ENCODE assay signal across 12 cellular contexts in genomic region chr10:29692121-29692539, GRCh38. TPM values are rescaled to one million over a fixed set of nuclear protein-coding genes. Genes with fewer than 3 reads are reported as not detected.
DNase-seq lines count a peak whose midpoint lies in the region; ATAC-seq, FAIRE-seq and TF ChIP-seq lines count a peak whose summit lies in the region.
"Had no signal": no experiment of that assay in that cellular context is flagged by ENCODE, and none has a peak within 500 bp of the region (broad histone marks: within the 10 kb centered on the region; RNA-seq: fewer than 3 reads in every experiment).

No MANE protein-coding gene starts in this region.

- H3K27ac ChIP-seq in HUES48 (ENCODE audit: low read depth, low read length) (peak overlapping the region; percentile 85), mammary epithelial cell (ENCODE audit: insufficient read depth, low read depth, low read length) (peak overlapping the region; percentile 61), smooth muscle cell (ENCODE audit: low read depth) (peak overlapping the region; percentile 89)

- no peak for FAIRE-seq in frontal cortex (lab: Jason Lieb, UNC)
- FAIRE-seq: HepG2 had no signal

- H3K4me2 ChIP-seq in mammary epithelial cell (ENCODE audit: insufficient read depth, low read depth, low read length) = peak overlapping the region; percentile 53
- peak overlapping the region; percentile 45 for H3K4me2 ChIP-seq in smooth muscle cell

- DNase-seq in mammary epithelial cell (peak; percentile 71), iPS DF 19.7 (ENCODE audit: low read depth, low spot score) (peak; percentile 50), smooth muscle cell (lab: John Stamatoyannopoulos, UW; ENCODE audit: unreplicated experiment) (no peak), HK-2 (ENCODE audit: unreplicated experiment) (no peak), frontal cortex (ENCODE audit: low spot score in 2 of 2) (no peak), left colon (no peak)
- DNase-seq: activated naive CD4-positive, alpha-beta T cell; DND-41; hypothalamus had no signal

- peak overlapping the region; percentile 9 for H2AFZ ChIP-seq in mammary epithelial cell (ENCODE audit: low read depth, low read length)
- H2AFZ ChIP-seq in smooth muscle cell (ENCODE audit: low read depth) = no peak overlapping the region

- H3F3A ChIP-seq in smooth muscle cell (ENCODE audit: low read depth) = peaks cover 21% of the 10 kb centered on the region

- TF ChIP-seq CTCF in mammary epithelial cell (conservative IDR thresholded peaks at IDR 0.05 in 1 of 2, IDR thresholded peaks at IDR 0.05 in 1 of 2; ENCODE audit: extremely low read depth in 1 of 2, insufficient read depth in 1 of 2, low read depth in 1 of 2, low read length in 2 of 2) = no peak
- no peak for TF ChIP-seq CTCF in smooth muscle cell (IDR thresholded peaks at IDR 0.05; ENCODE audit: borderline replicate concordance, insufficient read depth, poor library complexity, severe bottlenecking)

- peak overlapping the region; percentile 57; the same call in 1 of the 2 replicates for H3K9ac ChIP-seq in HUES48 (ENCODE audit: low read depth, low read length)
- H3K9ac ChIP-seq in mammary epithelial cell (ENCODE audit: insufficient read depth, low read length) = peak overlapping the region; percentile 35
- peak overlapping the region; percentile 62 for H3K9ac ChIP-seq in smooth muscle cell (ENCODE audit: low read depth)

- H3K36me3 ChIP-seq in HUES48 (ENCODE audit: control insufficient read depth, insufficient read depth, low read length) (no peaks in the 10 kb centered on the region), mammary epithelial cell (ENCODE audit: insufficient read depth, low read length) (no peaks in the 10 kb centered on the region), smooth muscle cell (ENCODE audit: low read depth) (no peaks in the 10 kb centered on the region)

- H3K4me1 ChIP-seq in HUES48 (ENCODE audit: control insufficient read depth, insufficient read depth, low read length) (peaks cover 42% of the 10 kb centered on the region), mammary epithelial cell (ENCODE audit: insufficient read depth, low read length) (peaks cover 33% of the 10 kb centered on the region), smooth muscle cell (ENCODE audit: low read depth) (peaks cover 13% of the 10 kb centered on the region)

- no peaks in the 10 kb centered on the region for H4K20me1 ChIP-seq in mammary epithelial cell (ENCODE audit: insufficient read depth, low read length)
- peaks cover 32% of the 10 kb centered on the region for H4K20me1 ChIP-seq in smooth muscle cell (ENCODE audit: low read depth)

- dilution Hi-C loops in mammary epithelial cell (cut with HindIII; ENCODE audit: low sequenced_read_pairs) = no loop called here

- CTCF ChIA-PET in mammary epithelial cell (lab: Charles Lee; ENCODE audit: low non-redundant PET) = no interaction called here

- H3K27me3 ChIP-seq in HUES48 (ENCODE audit: control insufficient read depth, insufficient read depth, low read length) = no peaks in the 10 kb centered on the region
- no peaks in the 10 kb centered on the region for H3K27me3 ChIP-seq in mammary epithelial cell (ENCODE audit: insufficient read depth, low read length)
- H3K27me3 ChIP-seq in smooth muscle cell (ENCODE audit: low read depth) = no peaks in the 10 kb centered on the region

- in situ Hi-C loops in mammary epithelial cell (cut with MboI; ENCODE audit: low sequenced_read_pairs in 2 of 2) = no loop called here

- 27% methylated on average over 5 of the region's 5 CpGs for WGBS in mammary epithelial cell (ENCODE audit: low coverage, missing lambda C conversion rate)
- 45% methylated on average over 5 of the region's 5 CpGs for WGBS in smooth muscle cell (ENCODE audit: low lambda C conversion rate)

- H3K9me3 ChIP-seq in HUES48 (ENCODE audit: control insufficient read depth, insufficient read depth, low read length) (no peaks in the 10 kb centered on the region), mammary epithelial cell (replicated peaks; ENCODE audit: insufficient read depth, low read length) (no peaks in the 10 kb centered on the region), smooth muscle cell (replicated peaks; ENCODE audit: low read depth) (no peaks in the 10 kb centered on the region)

- no peak for ATAC-seq in HG02759 (IDR thresholded peaks at IDR 0.05; ENCODE audit: unreplicated experiment)
- ATAC-seq in left colon = no peak
- ATAC-seq: HepG2 had no signal

- BruUV-seq in mammary epithelial cell (replicated peaks; lab: Mats Ljungman, UMichigan) = no TSS peak

- H3K4me3 ChIP-seq in HUES48 (ENCODE audit: low read depth, low read length) (peak overlapping the region; percentile 26; the same call in 1 of the 2 replicates), mammary epithelial cell (replicated peaks in 1 of 3; ENCODE audit: insufficient read depth in 1 of 3, low read depth in 2 of 3, low read length in 3 of 3) (no peak overlapping the region), smooth muscle cell (no peak overlapping the region)

- intact Hi-C loops in mammary epithelial cell (cut with micrococcal nuclease) = no loop called here
- intact Hi-C loops in left colon (cut with DNase I, micrococcal nuclease) = no loop called here

- H3K79me2 ChIP-seq in mammary epithelial cell (ENCODE audit: insufficient read depth, low read length) = peaks cover 67% of the 10 kb centered on the region
- peaks cover 23% of the 10 kb centered on the region for H3K79me2 ChIP-seq in smooth muscle cell (ENCODE audit: low read depth)

RNA-seq across cellular contexts. Expression of gene SVIL, which starts 57.4 kb away (rescaled TPM):
- 100 to 1,000 TPM in 1 of 2 donors, 10 to 100 TPM in 1; 51.3 to 155 TPM for total RNA-seq in mammary epithelial cell
- polyA plus RNA-seq in mammary epithelial cell = 23.6 TPM
- polyA minus RNA-seq in mammary epithelial cell = 190 TPM
- total RNA-seq in smooth muscle cell = 28.5 and 32.5 TPM in 2 replicates
- 33.0 and 59.4 TPM in 2 replicates for polyA plus RNA-seq in smooth muscle cell
- 16.7 TPM for total RNA-seq in frontal cortex
- total RNA-seq in left colon = 100 to 1,000 TPM in 1 of 2 donors, 10 to 100 TPM in 1; 66.6 to 154 TPM

Comparison
In these comparisons a context has a peak if more than half of its experiments do, and no peak if none do; other contexts are left out.
1. DNase-seq: peak in mammary epithelial cell (single experiment) and iPS DF 19.7 (single experiment); none in smooth muscle cell (single experiment), HK-2 (single experiment), frontal cortex (0 of 2) and left colon (0 of 2).
2. Peak in every context shown above with its lines, with median percentiles within 50 percentile points of each other: H3K27ac ChIP-seq and H3K9ac ChIP-seq.